In genomic region chr4:38119663-38120374, GRCh38 we compare ENCODE assay signal across 1 cellular context.
TF ChIP-seq lines count a peak whose summit lies in the region.

No MANE protein-coding gene starts in this region.

TF ChIP-seq in HEK293, 187 proteins besides CTCF, POLR2A, EP300 and RAD21 (continued from another document and continues in another):
- TF ChIP-seq ZNF792 (tag by site-specific recombination; IDR thresholded peaks at IDR 0.05), result no peak
- no peak for TF ChIP-seq ZNF16 (tag by site-specific recombination; IDR thresholded peaks at IDR 0.05; ENCODE audit: low read depth)
- no peak for TF ChIP-seq REPIN1 (tag by site-specific recombination; IDR thresholded peaks at IDR 0.05; ENCODE audit: low read depth)
- TF ChIP-seq, protein P1, sequence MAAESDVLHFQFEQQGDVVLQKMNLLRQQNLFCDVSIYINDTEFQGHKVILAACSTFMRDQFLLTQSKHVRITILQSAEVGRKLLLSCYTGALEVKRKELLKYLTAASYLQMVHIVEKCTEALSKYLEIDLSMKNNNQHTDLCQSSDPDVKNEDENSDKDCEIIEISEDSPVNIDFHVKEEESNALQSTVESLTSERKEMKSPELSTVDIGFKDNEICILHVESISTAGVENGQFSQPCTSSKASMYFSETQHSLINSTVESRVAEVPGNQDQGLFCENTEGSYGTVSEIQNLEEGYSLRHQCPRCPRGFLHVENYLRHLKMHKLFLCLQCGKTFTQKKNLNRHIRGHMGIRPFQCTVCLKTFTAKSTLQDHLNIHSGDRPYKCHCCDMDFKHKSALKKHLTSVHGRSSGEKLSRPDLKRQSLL (tag by site-specific recombination; IDR thresholded peaks at IDR 0.05), result no peak
- TF ChIP-seq ZSCAN16 (tag by site-specific recombination; IDR thresholded peaks at IDR 0.05), result no peak
- TF ChIP-seq SALL2 (tag by site-specific recombination; IDR thresholded peaks at IDR 0.05; ENCODE audit: borderline replicate concordance), result no peak
- peak; percentile 59 for TF ChIP-seq GFI1B (tag by site-specific recombination; IDR thresholded peaks at IDR 0.05)
- TF ChIP-seq TCF7L2 (IDR thresholded peaks at IDR 0.05; ENCODE audit: borderline replicate concordance, low read depth, low read length), result peak; percentile 83
- no peak for TF ChIP-seq ZNF324 (tag by site-specific recombination; IDR thresholded peaks at IDR 0.05)
- no peak for TF ChIP-seq ZNF311 (tag by site-specific recombination; IDR thresholded peaks at IDR 0.05; ENCODE audit: borderline replicate concordance)
- TF ChIP-seq, protein P2, sequence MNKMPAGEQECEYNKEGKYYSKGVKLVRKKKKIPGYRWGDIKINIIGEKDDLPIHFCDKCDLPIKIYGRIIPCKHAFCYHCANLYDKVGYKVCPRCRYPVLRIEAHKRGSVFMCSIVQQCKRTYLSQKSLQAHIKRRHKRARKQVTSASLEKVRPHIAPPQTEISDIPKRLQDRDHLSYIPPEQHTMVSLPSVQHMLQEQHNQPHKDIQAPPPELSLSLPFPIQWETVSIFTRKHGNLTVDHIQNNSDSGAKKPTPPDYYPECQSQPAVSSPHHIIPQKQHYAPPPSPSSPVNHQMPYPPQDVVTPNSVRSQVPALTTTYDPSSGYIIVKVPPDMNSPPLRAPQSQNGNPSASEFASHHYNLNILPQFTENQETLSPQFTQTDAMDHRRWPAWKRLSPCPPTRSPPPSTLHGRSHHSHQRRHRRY (tag by site-specific recombination; IDR thresholded peaks at IDR 0.05), result no peak
- no peak for TF ChIP-seq ZNF571 (tag by site-specific recombination; IDR thresholded peaks at IDR 0.05)
- no peak for TF ChIP-seq ZNF626 (tag by site-specific recombination; IDR thresholded peaks at IDR 0.05)
- no peak for TF ChIP-seq ZBTB7A (tag by site-specific recombination; IDR thresholded peaks at IDR 0.05; ENCODE audit: low read depth)
- TF ChIP-seq ZNF596 (tag by site-specific recombination; IDR thresholded peaks at IDR 0.05), result no peak
- TF ChIP-seq ZNF280D (tag by site-specific recombination; IDR thresholded peaks at IDR 0.05), result no peak
- TF ChIP-seq PRDM4 (tag by site-specific recombination; IDR thresholded peaks at IDR 0.05), result peak; percentile 57; the same call in 1 of the 2 replicates
- TF ChIP-seq YY1 (tag by site-specific recombination; IDR thresholded peaks at IDR 0.05), result no peak
- peak; percentile 86 for TF ChIP-seq ZNF843 (tag by site-specific recombination; IDR thresholded peaks at IDR 0.05)
- TF ChIP-seq ZNF341 (tag by site-specific recombination; IDR thresholded peaks at IDR 0.05; ENCODE audit: low read depth), result no peak
- no peak for TF ChIP-seq ZNF639 (tag by site-specific recombination; IDR thresholded peaks at IDR 0.05)
- TF ChIP-seq ZBTB17 (tag by site-specific recombination; IDR thresholded peaks at IDR 0.05), result no peak
- peak; percentile 84 for TF ChIP-seq WT1 (tag by site-specific recombination; IDR thresholded peaks at IDR 0.05)
- TF ChIP-seq ZNF837 (tag by site-specific recombination; IDR thresholded peaks at IDR 0.05), result no peak
- no peak for TF ChIP-seq ZNF433 (tag by site-specific recombination; IDR thresholded peaks at IDR 0.05; ENCODE audit: low read depth)
- TF ChIP-seq ZNF18 (tag by site-specific recombination; IDR thresholded peaks at IDR 0.05), result peak; percentile 48; the same call in 1 of the 2 replicates
- no peak for TF ChIP-seq ZNF266 (tag by site-specific recombination; IDR thresholded peaks at IDR 0.05; ENCODE audit: low read depth)
- TF ChIP-seq ZNF501 (tag by site-specific recombination; IDR thresholded peaks at IDR 0.05), result no peak
- TF ChIP-seq ZNF558 (tag by site-specific recombination; IDR thresholded peaks at IDR 0.05), result no peak
- TF ChIP-seq ZNF544 (tag by site-specific recombination; IDR thresholded peaks at IDR 0.05), result no peak
- TF ChIP-seq ZNF621 (tag by site-specific recombination; IDR thresholded peaks at IDR 0.05), result no peak
- TF ChIP-seq ZNF777 (tag by site-specific recombination; IDR thresholded peaks at IDR 0.05; ENCODE audit: borderline replicate concordance), result no peak
- TF ChIP-seq, protein P3, sequence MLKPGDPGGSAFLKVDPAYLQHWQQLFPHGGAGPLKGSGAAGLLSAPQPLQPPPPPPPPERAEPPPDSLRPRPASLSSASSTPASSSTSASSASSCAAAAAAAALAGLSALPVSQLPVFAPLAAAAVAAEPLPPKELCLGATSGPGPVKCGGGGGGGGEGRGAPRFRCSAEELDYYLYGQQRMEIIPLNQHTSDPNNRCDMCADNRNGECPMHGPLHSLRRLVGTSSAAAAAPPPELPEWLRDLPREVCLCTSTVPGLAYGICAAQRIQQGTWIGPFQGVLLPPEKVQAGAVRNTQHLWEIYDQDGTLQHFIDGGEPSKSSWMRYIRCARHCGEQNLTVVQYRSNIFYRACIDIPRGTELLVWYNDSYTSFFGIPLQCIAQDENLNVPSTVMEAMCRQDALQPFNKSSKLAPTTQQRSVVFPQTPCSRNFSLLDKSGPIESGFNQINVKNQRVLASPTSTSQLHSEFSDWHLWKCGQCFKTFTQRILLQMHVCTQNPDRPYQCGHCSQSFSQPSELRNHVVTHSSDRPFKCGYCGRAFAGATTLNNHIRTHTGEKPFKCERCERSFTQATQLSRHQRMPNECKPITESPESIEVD (tag by site-specific recombination; IDR thresholded peaks at IDR 0.05), result peak; percentile 92
- TF ChIP-seq ZNF366 (tag by site-specific recombination; conservative IDR thresholded peaks at IDR 0.05), result peak; percentile 75
- TF ChIP-seq, protein P4, sequence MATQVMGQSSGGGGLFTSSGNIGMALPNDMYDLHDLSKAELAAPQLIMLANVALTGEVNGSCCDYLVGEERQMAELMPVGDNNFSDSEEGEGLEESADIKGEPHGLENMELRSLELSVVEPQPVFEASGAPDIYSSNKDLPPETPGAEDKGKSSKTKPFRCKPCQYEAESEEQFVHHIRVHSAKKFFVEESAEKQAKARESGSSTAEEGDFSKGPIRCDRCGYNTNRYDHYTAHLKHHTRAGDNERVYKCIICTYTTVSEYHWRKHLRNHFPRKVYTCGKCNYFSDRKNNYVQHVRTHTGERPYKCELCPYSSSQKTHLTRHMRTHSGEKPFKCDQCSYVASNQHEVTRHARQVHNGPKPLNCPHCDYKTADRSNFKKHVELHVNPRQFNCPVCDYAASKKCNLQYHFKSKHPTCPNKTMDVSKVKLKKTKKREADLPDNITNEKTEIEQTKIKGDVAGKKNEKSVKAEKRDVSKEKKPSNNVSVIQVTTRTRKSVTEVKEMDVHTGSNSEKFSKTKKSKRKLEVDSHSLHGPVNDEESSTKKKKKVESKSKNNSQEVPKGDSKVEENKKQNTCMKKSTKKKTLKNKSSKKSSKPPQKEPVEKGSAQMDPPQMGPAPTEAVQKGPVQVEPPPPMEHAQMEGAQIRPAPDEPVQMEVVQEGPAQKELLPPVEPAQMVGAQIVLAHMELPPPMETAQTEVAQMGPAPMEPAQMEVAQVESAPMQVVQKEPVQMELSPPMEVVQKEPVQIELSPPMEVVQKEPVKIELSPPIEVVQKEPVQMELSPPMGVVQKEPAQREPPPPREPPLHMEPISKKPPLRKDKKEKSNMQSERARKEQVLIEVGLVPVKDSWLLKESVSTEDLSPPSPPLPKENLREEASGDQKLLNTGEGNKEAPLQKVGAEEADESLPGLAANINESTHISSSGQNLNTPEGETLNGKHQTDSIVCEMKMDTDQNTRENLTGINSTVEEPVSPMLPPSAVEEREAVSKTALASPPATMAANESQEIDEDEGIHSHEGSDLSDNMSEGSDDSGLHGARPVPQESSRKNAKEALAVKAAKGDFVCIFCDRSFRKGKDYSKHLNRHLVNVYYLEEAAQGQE (tag by site-specific recombination; IDR thresholded peaks at IDR 0.05), result no peak
- TF ChIP-seq SP7 (tag by site-specific recombination; IDR thresholded peaks at IDR 0.05), result peak; percentile 95
- TF ChIP-seq ZNF629 (tag by site-specific recombination; IDR thresholded peaks at IDR 0.05), result peak; percentile 84
- TF ChIP-seq, protein P5, sequence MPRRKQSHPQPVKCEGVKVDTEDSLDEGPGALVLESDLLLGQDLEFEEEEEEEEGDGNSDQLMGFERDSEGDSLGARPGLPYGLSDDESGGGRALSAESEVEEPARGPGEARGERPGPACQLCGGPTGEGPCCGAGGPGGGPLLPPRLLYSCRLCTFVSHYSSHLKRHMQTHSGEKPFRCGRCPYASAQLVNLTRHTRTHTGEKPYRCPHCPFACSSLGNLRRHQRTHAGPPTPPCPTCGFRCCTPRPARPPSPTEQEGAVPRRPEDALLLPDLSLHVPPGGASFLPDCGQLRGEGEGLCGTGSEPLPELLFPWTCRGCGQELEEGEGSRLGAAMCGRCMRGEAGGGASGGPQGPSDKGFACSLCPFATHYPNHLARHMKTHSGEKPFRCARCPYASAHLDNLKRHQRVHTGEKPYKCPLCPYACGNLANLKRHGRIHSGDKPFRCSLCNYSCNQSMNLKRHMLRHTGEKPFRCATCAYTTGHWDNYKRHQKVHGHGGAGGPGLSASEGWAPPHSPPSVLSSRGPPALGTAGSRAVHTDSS (tag by site-specific recombination; IDR thresholded peaks at IDR 0.05), result no peak
- no peak for TF ChIP-seq ZNF335 (tag by site-specific recombination; conservative IDR thresholded peaks at IDR 0.05)
- no peak for TF ChIP-seq YY2 (tag by site-specific recombination; IDR thresholded peaks at IDR 0.05)
- TF ChIP-seq ZNF24 (tag by site-specific recombination; IDR thresholded peaks at IDR 0.05), result peak; percentile 67; the same call in 1 of the 2 replicates
- TF ChIP-seq ZBTB10 (tag by site-specific recombination; IDR thresholded peaks at IDR 0.05), result no peak
